ENCODE assay signal across 1 cellular context in genomic region chr1:121522061-121522759, GRCh38.
TF ChIP-seq lines count a peak whose summit lies in the region.

No MANE protein-coding gene starts in this region.

TF ChIP-seq in HepG2, 621 proteins besides CTCF, POLR2A, EP300 and RAD21 (continued from another document and continues in another):
- TF ChIP-seq, protein P1, sequence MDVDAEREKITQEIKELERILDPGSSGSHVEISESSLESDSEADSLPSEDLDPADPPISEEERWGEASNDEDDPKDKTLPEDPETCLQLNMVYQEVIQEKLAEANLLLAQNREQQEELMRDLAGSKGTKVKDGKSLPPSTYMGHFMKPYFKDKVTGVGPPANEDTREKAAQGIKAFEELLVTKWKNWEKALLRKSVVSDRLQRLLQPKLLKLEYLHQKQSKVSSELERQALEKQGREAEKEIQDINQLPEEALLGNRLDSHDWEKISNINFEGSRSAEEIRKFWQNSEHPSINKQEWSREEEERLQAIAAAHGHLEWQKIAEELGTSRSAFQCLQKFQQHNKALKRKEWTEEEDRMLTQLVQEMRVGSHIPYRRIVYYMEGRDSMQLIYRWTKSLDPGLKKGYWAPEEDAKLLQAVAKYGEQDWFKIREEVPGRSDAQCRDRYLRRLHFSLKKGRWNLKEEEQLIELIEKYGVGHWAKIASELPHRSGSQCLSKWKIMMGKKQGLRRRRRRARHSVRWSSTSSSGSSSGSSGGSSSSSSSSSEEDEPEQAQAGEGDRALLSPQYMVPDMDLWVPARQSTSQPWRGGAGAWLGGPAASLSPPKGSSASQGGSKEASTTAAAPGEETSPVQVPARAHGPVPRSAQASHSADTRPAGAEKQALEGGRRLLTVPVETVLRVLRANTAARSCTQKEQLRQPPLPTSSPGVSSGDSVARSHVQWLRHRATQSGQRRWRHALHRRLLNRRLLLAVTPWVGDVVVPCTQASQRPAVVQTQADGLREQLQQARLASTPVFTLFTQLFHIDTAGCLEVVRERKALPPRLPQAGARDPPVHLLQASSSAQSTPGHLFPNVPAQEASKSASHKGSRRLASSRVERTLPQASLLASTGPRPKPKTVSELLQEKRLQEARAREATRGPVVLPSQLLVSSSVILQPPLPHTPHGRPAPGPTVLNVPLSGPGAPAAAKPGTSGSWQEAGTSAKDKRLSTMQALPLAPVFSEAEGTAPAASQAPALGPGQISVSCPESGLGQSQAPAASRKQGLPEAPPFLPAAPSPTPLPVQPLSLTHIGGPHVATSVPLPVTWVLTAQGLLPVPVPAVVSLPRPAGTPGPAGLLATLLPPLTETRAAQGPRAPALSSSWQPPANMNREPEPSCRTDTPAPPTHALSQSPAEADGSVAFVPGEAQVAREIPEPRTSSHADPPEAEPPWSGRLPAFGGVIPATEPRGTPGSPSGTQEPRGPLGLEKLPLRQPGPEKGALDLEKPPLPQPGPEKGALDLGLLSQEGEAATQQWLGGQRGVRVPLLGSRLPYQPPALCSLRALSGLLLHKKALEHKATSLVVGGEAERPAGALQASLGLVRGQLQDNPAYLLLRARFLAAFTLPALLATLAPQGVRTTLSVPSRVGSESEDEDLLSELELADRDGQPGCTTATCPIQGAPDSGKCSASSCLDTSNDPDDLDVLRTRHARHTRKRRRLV (CRISPR knock-in tag; IDR thresholded peaks at IDR 0.05) = no peak
- TF ChIP-seq TFDP1 (CRISPR knock-in tag; IDR thresholded peaks at IDR 0.05; ENCODE audit: borderline replicate concordance) (peak; percentile 58; the same call in 1 of the 2 replicates), ZNF883 (CRISPR knock-in tag; IDR thresholded peaks at IDR 0.05; ENCODE audit: not compliant biosample characterization) (no peak), NONO (IDR thresholded peaks at IDR 0.05) (no peak), NONO (CRISPR knock-in tag; conservative IDR thresholded peaks at IDR 0.05) (peak; percentile 54; the same call in 1 of the 2 replicates), HIVEP1 (CRISPR knock-in tag; IDR thresholded peaks at IDR 0.05) (no peak), ZNF317 (CRISPR knock-in tag; IDR thresholded peaks at IDR 0.05) (peak; percentile 59; the same call in 1 of the 2 replicates), NFYC (CRISPR knock-in tag; IDR thresholded peaks at IDR 0.05) (peak; percentile 22; the same call in 1 of the 2 replicates), KAT7 (CRISPR knock-in tag; IDR thresholded peaks at IDR 0.05; ENCODE audit: borderline replicate concordance) (peak; percentile 67; the same call in 1 of the 2 replicates), MIXL1 (CRISPR knock-in tag; IDR thresholded peaks at IDR 0.05) (peak; percentile 95), ZFAT (CRISPR knock-in tag; conservative IDR thresholded peaks at IDR 0.05) (no peak), JUN (CRISPR knock-in tag; IDR thresholded peaks at IDR 0.05) (0 out of 2 replicates have a peak, but pooled peaks have one; percentile 20), ZBTB43 (CRISPR knock-in tag; conservative IDR thresholded peaks at IDR 0.05) (0 out of 2 replicates have a peak, but pooled peaks have one; percentile 41), ZBTB1 (CRISPR knock-in tag; IDR thresholded peaks at IDR 0.05; ENCODE audit: borderline replicate concordance) (no peak), RFX3 (CRISPR knock-in tag; IDR thresholded peaks at IDR 0.05) (0 out of 2 replicates have a peak, but pooled peaks have one; percentile 12), HMG20A (CRISPR knock-in tag; IDR thresholded peaks at IDR 0.05; ENCODE audit: borderline replicate concordance) (peak; percentile 94), HMG20B (CRISPR knock-in tag; conservative IDR thresholded peaks at IDR 0.05) (peak; percentile 73; the same call in 1 of the 2 replicates), ZNF720 (CRISPR knock-in tag; IDR thresholded peaks at IDR 0.05) (no peak), SRSF4 (IDR thresholded peaks at IDR 0.05; ENCODE audit: low read depth, low read length, poor library complexity, severe bottlenecking) (no peak), NFKBIZ (CRISPR knock-in tag; IDR thresholded peaks at IDR 0.05) (peak; percentile 74; the same call in 1 of the 2 replicates), SNAI1 (CRISPR knock-in tag; IDR thresholded peaks at IDR 0.05; ENCODE audit: borderline replicate concordance) (no peak), RFX1 (IDR thresholded peaks at IDR 0.05) (no peak), HDAC2 (CRISPR knock-in tag; IDR thresholded peaks at IDR 0.05) (peak; percentile 88), ERF (CRISPR knock-in tag; IDR thresholded peaks at IDR 0.05) (peak; percentile 75), CHCHD3 (CRISPR knock-in tag; IDR thresholded peaks at IDR 0.05) (no peak), HBP1 (CRISPR knock-in tag; IDR thresholded peaks at IDR 0.05; ENCODE audit: low read depth) (no peak), TAF1 (CRISPR knock-in tag; IDR thresholded peaks at IDR 0.05) (peak; percentile 44; the same call in 1 of the 2 replicates), ZFP36L2 (CRISPR knock-in tag; IDR thresholded peaks at IDR 0.05) (no peak), FLYWCH1 (CRISPR knock-in tag; IDR thresholded peaks at IDR 0.05) (no peak), FOXO4 (CRISPR knock-in tag; conservative IDR thresholded peaks at IDR 0.05) (no peak), ZNF510 (CRISPR knock-in tag; IDR thresholded peaks at IDR 0.05; ENCODE audit: low read depth) (no peak), NR3C1 (CRISPR knock-in tag; IDR thresholded peaks at IDR 0.05) (no peak), SP2 (CRISPR knock-in tag; IDR thresholded peaks at IDR 0.05) (no peak), ZNF841 (CRISPR knock-in tag; IDR thresholded peaks at IDR 0.05; ENCODE audit: borderline replicate concordance) (no peak), NKX3-1 (CRISPR knock-in tag; IDR thresholded peaks at IDR 0.05) (peak; percentile 57; the same call in 1 of the 2 replicates), FOXO1 (CRISPR knock-in tag; IDR thresholded peaks at IDR 0.05) (peak; percentile 79), MAX (IDR thresholded peaks at IDR 0.05) (no peak), ZFP41 (CRISPR knock-in tag; IDR thresholded peaks at IDR 0.05; ENCODE audit: borderline replicate concordance) (no peak), ZSCAN29 (CRISPR knock-in tag; conservative IDR thresholded peaks at IDR 0.05) (peak; percentile 95), ZNF496 (CRISPR knock-in tag; IDR thresholded peaks at IDR 0.05; ENCODE audit: insufficient replicate concordance) (no peak)
- TF ChIP-seq, protein P2, sequence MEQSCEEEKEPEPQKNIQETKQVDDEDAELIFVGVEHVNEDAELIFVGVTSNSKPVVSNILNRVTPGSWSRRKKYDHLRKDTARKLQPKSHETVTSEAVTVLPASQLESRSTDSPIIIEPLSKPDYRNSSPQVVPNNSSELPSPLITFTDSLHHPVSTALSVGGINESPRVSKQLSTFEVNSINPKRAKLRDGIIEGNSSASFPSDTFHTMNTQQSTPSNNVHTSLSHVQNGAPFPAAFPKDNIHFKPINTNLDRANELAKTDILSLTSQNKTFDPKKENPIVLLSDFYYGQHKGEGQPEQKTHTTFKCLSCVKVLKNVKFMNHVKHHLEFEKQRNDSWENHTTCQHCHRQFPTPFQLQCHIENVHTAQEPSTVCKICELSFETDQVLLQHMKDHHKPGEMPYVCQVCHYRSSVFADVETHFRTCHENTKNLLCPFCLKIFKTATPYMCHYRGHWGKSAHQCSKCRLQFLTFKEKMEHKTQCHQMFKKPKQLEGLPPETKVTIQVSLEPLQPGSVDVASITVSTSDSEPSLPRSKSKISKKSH (CRISPR knock-in tag; IDR thresholded peaks at IDR 0.05; ENCODE audit: borderline replicate concordance) = no peak
- TF ChIP-seq, protein P3, sequence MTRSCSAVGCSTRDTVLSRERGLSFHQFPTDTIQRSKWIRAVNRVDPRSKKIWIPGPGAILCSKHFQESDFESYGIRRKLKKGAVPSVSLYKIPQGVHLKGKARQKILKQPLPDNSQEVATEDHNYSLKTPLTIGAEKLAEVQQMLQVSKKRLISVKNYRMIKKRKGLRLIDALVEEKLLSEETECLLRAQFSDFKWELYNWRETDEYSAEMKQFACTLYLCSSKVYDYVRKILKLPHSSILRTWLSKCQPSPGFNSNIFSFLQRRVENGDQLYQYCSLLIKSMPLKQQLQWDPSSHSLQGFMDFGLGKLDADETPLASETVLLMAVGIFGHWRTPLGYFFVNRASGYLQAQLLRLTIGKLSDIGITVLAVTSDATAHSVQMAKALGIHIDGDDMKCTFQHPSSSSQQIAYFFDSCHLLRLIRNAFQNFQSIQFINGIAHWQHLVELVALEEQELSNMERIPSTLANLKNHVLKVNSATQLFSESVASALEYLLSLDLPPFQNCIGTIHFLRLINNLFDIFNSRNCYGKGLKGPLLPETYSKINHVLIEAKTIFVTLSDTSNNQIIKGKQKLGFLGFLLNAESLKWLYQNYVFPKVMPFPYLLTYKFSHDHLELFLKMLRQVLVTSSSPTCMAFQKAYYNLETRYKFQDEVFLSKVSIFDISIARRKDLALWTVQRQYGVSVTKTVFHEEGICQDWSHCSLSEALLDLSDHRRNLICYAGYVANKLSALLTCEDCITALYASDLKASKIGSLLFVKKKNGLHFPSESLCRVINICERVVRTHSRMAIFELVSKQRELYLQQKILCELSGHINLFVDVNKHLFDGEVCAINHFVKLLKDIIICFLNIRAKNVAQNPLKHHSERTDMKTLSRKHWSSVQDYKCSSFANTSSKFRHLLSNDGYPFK (CRISPR knock-in tag; IDR thresholded peaks at IDR 0.05; ENCODE audit: borderline replicate concordance) = no peak
- TF ChIP-seq, protein P4, sequence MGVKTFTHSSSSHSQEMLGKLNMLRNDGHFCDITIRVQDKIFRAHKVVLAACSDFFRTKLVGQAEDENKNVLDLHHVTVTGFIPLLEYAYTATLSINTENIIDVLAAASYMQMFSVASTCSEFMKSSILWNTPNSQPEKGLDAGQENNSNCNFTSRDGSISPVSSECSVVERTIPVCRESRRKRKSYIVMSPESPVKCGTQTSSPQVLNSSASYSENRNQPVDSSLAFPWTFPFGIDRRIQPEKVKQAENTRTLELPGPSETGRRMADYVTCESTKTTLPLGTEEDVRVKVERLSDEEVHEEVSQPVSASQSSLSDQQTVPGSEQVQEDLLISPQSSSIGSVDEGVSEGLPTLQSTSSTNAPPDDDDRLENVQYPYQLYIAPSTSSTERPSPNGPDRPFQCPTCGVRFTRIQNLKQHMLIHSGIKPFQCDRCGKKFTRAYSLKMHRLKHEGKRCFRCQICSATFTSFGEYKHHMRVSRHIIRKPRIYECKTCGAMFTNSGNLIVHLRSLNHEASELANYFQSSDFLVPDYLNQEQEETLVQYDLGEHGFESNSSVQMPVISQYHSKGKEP (CRISPR knock-in tag; IDR thresholded peaks at IDR 0.05) = no peak
- TF ChIP-seq, protein P5, sequence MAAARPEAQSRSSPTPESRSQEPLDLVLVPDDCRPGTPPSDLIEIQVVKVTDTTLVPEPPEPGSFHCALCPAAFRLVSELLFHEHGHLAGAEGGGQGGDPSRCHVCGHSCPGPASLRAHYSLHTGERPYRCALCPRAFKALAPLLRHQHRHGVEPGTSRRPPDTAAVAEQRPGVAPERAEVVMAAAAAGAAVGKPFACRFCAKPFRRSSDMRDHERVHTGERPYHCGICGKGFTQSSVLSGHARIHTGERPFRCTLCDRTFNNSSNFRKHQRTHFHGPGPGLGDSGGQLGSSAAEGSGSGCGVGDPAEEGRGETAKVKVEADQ (CRISPR knock-in tag; IDR thresholded peaks at IDR 0.05; ENCODE audit: borderline replicate concordance) = no peak
